In genomic region chr15:40313531-40314398, GRCh38 we compare ENCODE assay signal across 8 cellular contexts. TPM values are rescaled to one million over a fixed set of nuclear protein-coding genes. Genes with fewer than 3 reads are reported as not detected.
A peak's percentile ranks its signal among the peaks of the same experiment; 100 is the strongest.
DNase-seq lines count a peak whose midpoint lies in the region; TF ChIP-seq lines count a peak whose summit lies in the region.

No MANE protein-coding gene starts in this region.

- H3K27me3 ChIP-seq in spleen (replicated peaks in 1 of 7), result no peaks in the 10 kb centered on the region

- no peak for TF ChIP-seq CTCF in spleen (IDR thresholded peaks at IDR 0.05 in 8 of 11, conservative IDR thresholded peaks at IDR 0.05 in 3 of 11)
- TF ChIP-seq CTCF in nephron progenitor cell (IDR thresholded peaks at IDR 0.05), result no peak

- intact Hi-C loops in spleen (cut with DNase I; ENCODE audit: low total_unique reads), result no loop called here

- no peaks in the 10 kb centered on the region for H3K36me3 ChIP-seq in spleen

- H3K27me3 Mint-ChIP-seq in nephron progenitor cell (ENCODE audit: low read depth, poor library complexity), result peaks cover 86% of the 10 kb centered on the region

- no peaks in the 10 kb centered on the region for H3K36me3 Mint-ChIP-seq in nephron progenitor cell (ENCODE audit: low read depth)

- DNase-seq in A172 (ENCODE audit: low spot score) (peak; percentile 66), H4 (ENCODE audit: low spot score) (peak; percentile 63), NCI-H748 treated with DMSO at 0.1 percent for 48 hours (lab: John Stamatoyannopoulos, UW) (peak; percentile 43), dermis blood vessel endothelial cell (peak; percentile 73), spleen (peak; percentile 87), OCI-M2 (lab: John Stamatoyannopoulos, UW; ENCODE audit: unreplicated experiment) (no peak), nephron progenitor cell (no peak)
- no peak for DNase-seq in effector CD4-positive, alpha-beta T cell

- peaks cover 13 to 61% (median 37%) of the 10 kb centered on the region in 6 donors for H3K4me1 ChIP-seq in spleen

- no peak for TF ChIP-seq POLR2A in spleen (IDR thresholded peaks at IDR 0.05)

- H3K27ac ChIP-seq in spleen, result peak overlapping the region in 6 of 8 donors; percentile 13 to 50 (median 38)

- H3K27ac Mint-ChIP-seq in nephron progenitor cell, result no peak overlapping the region

- no peaks in the 10 kb centered on the region for H3K9me3 ChIP-seq in spleen

- no peak overlapping the region for H3K4me3 Mint-ChIP-seq in nephron progenitor cell

- H3K4me1 Mint-ChIP-seq in nephron progenitor cell, result peaks cover 13% of the 10 kb centered on the region

- 24 to 31% (median 29%) methylated on average over 10 of the region's 10 CpGs for WGBS in spleen, 5 donors

- H3K4me3 ChIP-seq in spleen, result no peak overlapping the region

- no peaks in the 10 kb centered on the region for H3K9me3 Mint-ChIP-seq in nephron progenitor cell

RNA-seq across cellular contexts. Expression of gene PLCB2, which starts 6.0 kb away (rescaled TPM):
- not detected in 2 replicates for total RNA-seq in A172 (2014; rRNA removed; shearing (Covaris generic))
- total RNA-seq in H4 (2014; rRNA removed; shearing (Covaris generic)), result 1.6 and 2.4 TPM in 2 replicates
- total RNA-seq in dermis blood vessel endothelial cell, result under 0.01 and 0.05 TPM in 2 replicates
- 100 to 1,000 TPM; 175 to 247 (median 189) TPM for total RNA-seq in spleen
- 100 to 1,000 TPM in 2 of 3 donors, 10 to 100 TPM in 1; 63.8 to 190 (median 168) TPM for polyA plus RNA-seq in spleen

RNA-seq across cellular contexts. Expression of gene INAFM2, which starts 9.7 kb away (rescaled TPM):
- total RNA-seq in A172 (2014; rRNA removed; shearing (Covaris generic)), result 12.7 and 14.7 TPM in 2 replicates
- total RNA-seq in H4 (2014; rRNA removed; shearing (Covaris generic)), result 13.0 and 15.7 TPM in 2 replicates
- total RNA-seq in dermis blood vessel endothelial cell, result 14.9 and 20.3 TPM in 2 replicates
- total RNA-seq in spleen, result 10 to 100 TPM; 16.8 to 29.6 (median 22.9) TPM
- polyA plus RNA-seq in spleen, result 10 to 100 TPM in 1 of 3 donors, 1 to 10 TPM in 2; 7.4 to 10.9 (median 9.8) TPM

RNA-seq across cellular contexts. Expression of gene CCDC9B, which starts 27.0 kb away (rescaled TPM):
- total RNA-seq in A172 (2014; rRNA removed; shearing (Covaris generic)), result 4.4 and 12.1 TPM in 2 replicates
- total RNA-seq in H4 (2014; rRNA removed; shearing (Covaris generic)), result 1.3 and 4.6 TPM in 2 replicates
- 10.0 and 21.9 TPM in 2 replicates for total RNA-seq in dermis blood vessel endothelial cell
- 10 to 100 TPM in 3 of 7 donors, 1 to 10 TPM in 4; 3.5 to 19.4 (median 9.4) TPM for total RNA-seq in spleen
- 1 to 10 TPM; 2.2 to 8.0 (median 3.1) TPM for polyA plus RNA-seq in spleen

RNA-seq across cellular contexts. Expression of gene ANKRD63, which starts 30.9 kb away (rescaled TPM):
- total RNA-seq in A172 (2014; rRNA removed; shearing (Covaris generic)), result not detected in 2 replicates
- total RNA-seq in H4 (2014; rRNA removed; shearing (Covaris generic)), result 0.37 TPM in 1 of 2 replicates, not detected in the other
- total RNA-seq in dermis blood vessel endothelial cell (not detected in 2 replicates), spleen (not detected)
- polyA plus RNA-seq in spleen, result not detected

RNA-seq across cellular contexts. Expression of gene PHGR1, which starts 37.1 kb away (rescaled TPM):
- total RNA-seq in A172 (2014; rRNA removed; shearing (Covaris generic)), result not detected in 2 replicates
- total RNA-seq in H4 (2014; rRNA removed; shearing (Covaris generic)), result not detected in 2 replicates
- total RNA-seq in dermis blood vessel endothelial cell, result not detected in 2 replicates
- not detected for total RNA-seq in spleen
- polyA plus RNA-seq in spleen, result 1 to 10 TPM in 1 of 3 donors, under 1 TPM in 1, not detected in 1; 0.67 to 4.9 TPM

Comparison
In these comparisons a context has a peak if more than half of its experiments do, and no peak if none do; other contexts are left out.
1. DNase-seq: peak in A172 (single experiment), H4 (single experiment), NCI-H748 treated with DMSO at 0.1 percent for 48 hours (single experiment), dermis blood vessel endothelial cell (single experiment) and spleen (single experiment); none in OCI-M2 (single experiment), nephron progenitor cell (single experiment) and effector CD4-positive, alpha-beta T cell (single experiment).
2. RNA of gene PLCB2, which starts 6.0 kb away (total RNA-seq): 175 to 247 TPM in spleen; 1.6 to 2.4 TPM in H4, not detected in A172 and under 0.01 to 0.05 TPM in dermis blood vessel endothelial cell; every median in the first group is over 10 times any median in the second.